8 cellular contexts compared by ENCODE assay signal in the genomic region with DNA sequence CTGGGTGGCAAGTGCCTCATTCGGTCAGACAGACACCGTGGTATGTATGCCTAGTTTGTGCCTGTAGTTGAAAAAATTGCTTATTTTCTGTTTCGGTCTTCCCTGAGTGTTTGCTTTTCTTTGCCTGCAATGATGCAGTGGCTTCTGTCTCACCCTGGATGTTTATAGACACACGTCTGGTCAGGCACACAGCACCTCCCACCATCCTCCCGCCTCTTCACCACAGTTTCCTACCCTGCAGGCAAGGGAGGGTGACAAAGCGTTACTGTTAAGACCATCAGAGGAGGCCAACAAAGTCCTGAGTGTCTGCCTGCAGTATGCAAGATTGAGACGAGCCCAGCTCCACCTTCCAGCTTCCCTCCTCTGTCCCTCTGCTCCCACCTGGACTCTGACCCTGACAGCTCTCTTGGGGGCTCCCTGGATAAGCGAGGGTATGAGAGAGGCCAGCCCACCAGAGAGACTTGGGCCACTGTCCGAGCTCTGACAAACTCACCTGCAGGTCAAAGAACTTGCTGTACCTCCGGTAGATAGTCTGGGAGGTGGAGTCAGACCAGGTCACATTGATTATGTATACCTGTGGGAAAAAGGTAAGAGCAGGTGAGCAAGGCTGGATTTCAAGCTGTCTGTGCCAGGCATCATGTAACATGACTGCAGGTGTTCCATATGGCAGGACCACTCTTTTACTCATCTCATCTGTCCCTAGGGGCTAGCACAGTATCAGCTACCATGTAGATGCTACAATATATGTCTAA. TPM values are rescaled to one million over a fixed set of nuclear protein-coding genes. Genes with fewer than 3 reads are reported as not detected.
DNase-seq lines count a peak whose midpoint lies in the region; ATAC-seq lines count a peak whose summit lies in the region.

No MANE protein-coding gene starts in this region.

- H3K4me3 Mint-ChIP-seq in activated CD4-positive, alpha-beta T cell treated with anti-CD3 and anti-CD28 coated beads, Interleukin-2, amount 10 ng/mL, durations not matched to agents 7 days and 5 days: no peak overlapping the region

- DNase-seq in NK-92 treated with Interleukin-12 subunit alpha and Interleukin-12 subunit beta, amount 100 ng/mL, for 24 hours (lab: John Stamatoyannopoulos, UW): peak; percentile 50
- no peak for DNase-seq in NK-92 (lab: John Stamatoyannopoulos, UW; ENCODE audit: unreplicated experiment)
- DNase-seq in activated CD4-positive, alpha-beta T cell treated with anti-CD3 and anti-CD28 coated beads, Interleukin-2, amount 10 ng/mL, durations not matched to agents 7 days and 5 days: peak; percentile 70
- peak; percentile 47 for DNase-seq in left kidney (ENCODE audit: low read depth, low spot score)
- no peak for DNase-seq in HK-2 (ENCODE audit: unreplicated experiment)
- no peak for DNase-seq in kidney glomerular epithelial cell (lab: John Stamatoyannopoulos, UW)
- no peak for DNase-seq in C1 segment of cervical spinal cord (lab: John Stamatoyannopoulos, UW)

- peaks cover 39% of the 10 kb centered on the region for H3K4me1 Mint-ChIP-seq in activated CD4-positive, alpha-beta T cell treated with anti-CD3 and anti-CD28 coated beads, Interleukin-2, amount 10 ng/mL, durations not matched to agents 7 days and 5 days

- no peaks in the 10 kb centered on the region for H3K36me3 Mint-ChIP-seq in activated CD4-positive, alpha-beta T cell treated with anti-CD3 and anti-CD28 coated beads, Interleukin-2, amount 10 ng/mL, durations not matched to agents 7 days and 5 days (ENCODE audit: low read depth)

- H3K27ac Mint-ChIP-seq in activated CD4-positive, alpha-beta T cell treated with anti-CD3 and anti-CD28 coated beads, Interleukin-2, amount 10 ng/mL, durations not matched to agents 7 days and 5 days: peak overlapping the region; percentile 77

- POLR2A ChIA-PET in activated CD4-positive, alpha-beta T cell treated with anti-CD3 and anti-CD28 coated beads, Interleukin-2, amount 10 ng/mL, durations not matched to agents 7 days and 5 days (lab: Charles Lee): interaction anchor here (0.9 kb wide), 1 partner anchor 12 kb away, joined by 3 read pairs; no protein-coding TSS in a partner anchor

- H3K27me3 Mint-ChIP-seq in activated CD4-positive, alpha-beta T cell treated with anti-CD3 and anti-CD28 coated beads, Interleukin-2, amount 10 ng/mL, durations not matched to agents 7 days and 5 days: peaks cover 3% of the 10 kb centered on the region

- CTCF ChIA-PET in activated CD4-positive, alpha-beta T cell treated with anti-CD3 and anti-CD28 coated beads, Interleukin-2, amount 10 ng/mL, durations not matched to agents 7 days and 5 days (lab: Charles Lee): interaction anchor here (0.7 to 1.9 kb wide), 4 partner anchors 13 to 50 kb away, joined by 3 to 8 read pairs (median 3); no protein-coding TSS in a partner anchor

- ATAC-seq in HG03432 (IDR thresholded peaks at IDR 0.05; ENCODE audit: unreplicated experiment): peak; percentile 87

- H3K9me3 Mint-ChIP-seq in activated CD4-positive, alpha-beta T cell treated with anti-CD3 and anti-CD28 coated beads, Interleukin-2, amount 10 ng/mL, durations not matched to agents 7 days and 5 days: no peaks in the 10 kb centered on the region

RNA-seq across cellular contexts. Expression of a gene that starts 54.4 kb away (rescaled TPM):
- 10 to 100 TPM; 11.9 to 12.7 TPM for total RNA-seq in activated CD4-positive, alpha-beta T cell treated with anti-CD3 and anti-CD28 coated beads, Interleukin-2, amount 10 ng/mL, durations not matched to agents 7 days and 5 days

Comparison
In these comparisons a context has a peak if more than half of its experiments do, and no peak if none do; other contexts are left out.
1. DNase-seq: peak in NK-92 treated with Interleukin-12 subunit alpha and Interleukin-12 subunit beta, amount 100 ng/mL, for 24 hours (single experiment), activated CD4-positive, alpha-beta T cell treated with anti-CD3 and anti-CD28 coated beads, Interleukin-2, amount 10 ng/mL, durations not matched to agents 7 days and 5 days (single experiment) and left kidney (single experiment); none in NK-92 (single experiment), HK-2 (single experiment), kidney glomerular epithelial cell (single experiment) and C1 segment of cervical spinal cord (0 of 14).